ENCODE assay signal across 6 cellular contexts in genomic region chr6:26459023-26459810, GRCh38. TPM values are rescaled to one million over a fixed set of nuclear protein-coding genes. Genes with fewer than 3 reads are reported as not detected.
DNase-seq lines count a peak whose midpoint lies in the region; ATAC-seq and TF ChIP-seq lines count a peak whose summit lies in the region.

No MANE protein-coding gene starts in this region.

- H3K9ac ChIP-seq in KMS-11, result no peak overlapping the region

- no peaks in the 10 kb centered on the region for H4K20me1 ChIP-seq in KMS-11 (ENCODE audit: insufficient read depth)

- H2AFZ ChIP-seq in KMS-11 (ENCODE audit: low read depth), result no peak overlapping the region

- no peak for TF ChIP-seq CTCF in KMS-11 (conservative IDR thresholded peaks at IDR 0.05; ENCODE audit: low read depth, low read length)

- peaks cover 11% of the 10 kb centered on the region; the same call in 1 of the 2 replicates for H3K79me2 ChIP-seq in KMS-11 (ENCODE audit: insufficient read depth, low read depth)

- no peak overlapping the region for H3K4me3 ChIP-seq in KMS-11 (IDR thresholded peaks at IDR 0.05; ENCODE audit: insufficient read depth, low read depth, low read length)

- H3K4me2 ChIP-seq in KMS-11, result peak overlapping the region; percentile 47

- no peak for ATAC-seq in GM21576 (IDR thresholded peaks at IDR 0.05; ENCODE audit: unreplicated experiment)
- ATAC-seq in GM21390 (IDR thresholded peaks at IDR 0.05; ENCODE audit: unreplicated experiment), result no peak

- no peaks in the 10 kb centered on the region for H3K36me3 ChIP-seq in KMS-11 (ENCODE audit: insufficient read depth)

- H3K27me3 ChIP-seq in KMS-11 (ENCODE audit: insufficient read depth, low read depth), result no peaks in the 10 kb centered on the region

- DNase-seq in cerebellar cortex (ENCODE audit: low spot score) (peak; percentile 83), renal cortical epithelial cell (ENCODE audit: low read depth) (peak; percentile 19)
- DNase-seq in stimulated activated CD4-positive, alpha-beta T cell treated with anti-CD3 and anti-CD28 coated beads, Interleukin-12 subunit alpha, Interleukin-12 subunit beta, amount 100 ng/mL, for 4 hours, result no peak

- H3K27ac ChIP-seq in KMS-11, result no peak overlapping the region

- peaks cover 25% of the 10 kb centered on the region for H3K4me1 ChIP-seq in KMS-11 (ENCODE audit: low read depth, poor library complexity, severe bottlenecking)

RNA-seq across cellular contexts. Expression of gene BTN2A1, which starts 1.5 kb away (rescaled TPM):
- total RNA-seq in renal cortical epithelial cell, result 8.2 and 13.5 TPM in 2 replicates

RNA-seq across cellular contexts. Expression of gene BTN3A3, which starts 18.9 kb away (rescaled TPM):
- 10.1 and 10.6 TPM in 2 replicates for total RNA-seq in renal cortical epithelial cell

RNA-seq across cellular contexts. Expression of gene BTN1A1, which starts 40.9 kb away (rescaled TPM):
- not detected in 2 replicates for total RNA-seq in renal cortical epithelial cell

RNA-seq across cellular contexts. Expression of gene BTN3A1, which starts 57.1 kb away (rescaled TPM):
- total RNA-seq in renal cortical epithelial cell, result 15.1 and 18.4 TPM in 2 replicates
